Comparison of ENCODE assay signal across 9 cellular contexts in the genomic region with DNA sequence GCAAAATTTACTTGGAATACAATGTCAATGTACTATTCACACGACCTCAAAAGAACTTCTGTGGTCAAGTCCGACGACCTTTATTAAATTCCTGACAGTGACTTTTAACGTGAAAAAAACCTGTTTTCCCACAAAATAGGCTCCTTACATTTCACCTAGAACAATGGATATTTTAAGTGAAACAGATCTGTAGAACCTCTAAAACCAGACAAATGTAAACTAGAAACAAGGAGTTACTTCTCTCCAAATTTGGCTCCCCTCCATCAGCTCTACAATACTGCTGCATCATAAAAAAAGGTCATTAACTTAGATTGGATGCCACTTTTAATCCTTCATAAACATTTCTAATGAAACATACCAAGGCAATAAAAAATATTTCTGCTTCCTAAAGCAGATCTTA. TPM values are rescaled to one million over a fixed set of nuclear protein-coding genes. Genes with fewer than 3 reads are reported as not detected.
DNase-seq lines count a peak whose midpoint lies in the region; ATAC-seq and TF ChIP-seq lines count a peak whose summit lies in the region.
"Had no signal": no experiment of that assay in that cellular context is flagged by ENCODE, and none has a peak within 500 bp of the region (broad histone marks: within the 10 kb centered on the region; RNA-seq: fewer than 3 reads in every experiment).

No MANE protein-coding gene starts in this region.

- no peaks in the 10 kb centered on the region for H3K36me3 ChIP-seq in SU-DHL-6 (ENCODE audit: low read length)

- peaks cover 12% of the 10 kb centered on the region for H3F3A ChIP-seq in SU-DHL-6 (ENCODE audit: insufficient read depth)

- H3K36me3 Mint-ChIP-seq in activated CD4-positive, alpha-beta T cell treated with anti-CD3 and anti-CD28 coated beads for 36 hours (ENCODE audit: low read depth) = peaks cover 2% of the 10 kb centered on the region
- peaks cover 6% of the 10 kb centered on the region for H3K36me3 Mint-ChIP-seq in stimulated activated memory B cell treated with anti-CD40 and anti-IgM and Interleukin-4, amounts not matched to agents 10 μg/mL and 1 μg/mL and 100 μg/mL, for 72 hours

- H4K20me1 ChIP-seq in SU-DHL-6 (ENCODE audit: low read depth, low read length) = no peaks in the 10 kb centered on the region

- H3K9ac ChIP-seq in SU-DHL-6 (ENCODE audit: low read length) = peak overlapping the region; percentile 70

- H3K4me2 ChIP-seq in SU-DHL-6 (ENCODE audit: low read depth, low read length, poor library complexity, severe bottlenecking) = peak overlapping the region; percentile 91

- H3K27me3 Mint-ChIP-seq in activated CD4-positive, alpha-beta T cell treated with anti-CD3 and anti-CD28 coated beads for 36 hours = no peaks in the 10 kb centered on the region
- no peaks in the 10 kb centered on the region for H3K27me3 Mint-ChIP-seq in stimulated activated memory B cell treated with anti-CD40 and anti-IgM and Interleukin-4, amounts not matched to agents 10 μg/mL and 1 μg/mL and 100 μg/mL, for 72 hours

- peaks cover 40% of the 10 kb centered on the region for H3K79me2 ChIP-seq in SU-DHL-6 (ENCODE audit: insufficient read depth, low read length)

- no peak for ATAC-seq in activated CD4-positive, alpha-beta T cell treated with anti-CD3 and anti-CD28 coated beads for 36 hours
- ATAC-seq in foreskin keratinocyte = no peak
- no peak for ATAC-seq in stimulated activated memory B cell treated with anti-CD40 and anti-IgM and Interleukin-4, amounts not matched to agents 10 μg/mL and 1 μg/mL and 100 μg/mL, for 72 hours
- ATAC-seq in HG03196 (IDR thresholded peaks at IDR 0.05; ENCODE audit: unreplicated experiment) = no peak

- no peak overlapping the region for H2AFZ ChIP-seq in SU-DHL-6 (ENCODE audit: low read depth, low read length, severe bottlenecking)

- CTCF ChIA-PET in activated CD4-positive, alpha-beta T cell treated with anti-CD3 and anti-CD28 coated beads for 36 hours (lab: Charles Lee) = interaction anchor here (0.9 to 1.6 kb wide), 6 partner anchors 8 to 49 kb away, joined by 3 to 4 read pairs (median 3); a partner anchor contains a TSS

- no peaks in the 10 kb centered on the region for H3K9me3 Mint-ChIP-seq in activated CD4-positive, alpha-beta T cell treated with anti-CD3 and anti-CD28 coated beads for 36 hours (ENCODE audit: low read depth)
- H3K9me3 Mint-ChIP-seq in stimulated activated memory B cell treated with anti-CD40 and anti-IgM and Interleukin-4, amounts not matched to agents 10 μg/mL and 1 μg/mL and 100 μg/mL, for 72 hours = no peaks in the 10 kb centered on the region

- H3K9me2 ChIP-seq in SU-DHL-6 (replicated peaks; ENCODE audit: insufficient read depth, low read length) = no peaks in the 10 kb centered on the region

- H3K27ac Mint-ChIP-seq in activated CD4-positive, alpha-beta T cell treated with anti-CD3 and anti-CD28 coated beads for 36 hours = peak overlapping the region; percentile 11
- H3K27ac Mint-ChIP-seq in stimulated activated memory B cell treated with anti-CD40 and anti-IgM and Interleukin-4, amounts not matched to agents 10 μg/mL and 1 μg/mL and 100 μg/mL, for 72 hours = peak overlapping the region; percentile 92

- H3K9me3 ChIP-seq in SU-DHL-6 (ENCODE audit: insufficient read depth, low read length) = no peaks in the 10 kb centered on the region

- peak overlapping the region; percentile 79 for H3K4me3 ChIP-seq in SU-DHL-6 (ENCODE audit: insufficient read depth, low read length, poor library complexity, severe bottlenecking)

- TF ChIP-seq CTCF in SU-DHL-6 (IDR thresholded peaks at IDR 0.05; ENCODE audit: insufficient read depth, low read length, poor library complexity, severe bottlenecking) (no peak), foreskin keratinocyte (conservative IDR thresholded peaks at IDR 0.05) (no peak)

- H3K4me1 Mint-ChIP-seq in activated CD4-positive, alpha-beta T cell treated with anti-CD3 and anti-CD28 coated beads for 36 hours = peaks cover 47% of the 10 kb centered on the region
- H3K4me1 Mint-ChIP-seq in stimulated activated memory B cell treated with anti-CD40 and anti-IgM and Interleukin-4, amounts not matched to agents 10 μg/mL and 1 μg/mL and 100 μg/mL, for 72 hours = peaks cover 21% of the 10 kb centered on the region

- H3K4me1 ChIP-seq in foreskin keratinocyte = no peaks in the 10 kb centered on the region

- DNase-seq in activated CD4-positive, alpha-beta T cell treated with anti-CD3 and anti-CD28 coated beads for 36 hours = no peak
- no peak for DNase-seq in activated CD4-positive, alpha-beta T cell treated with anti-CD3 and anti-CD28 coated beads for 1 hour
- no peak for DNase-seq in foreskin keratinocyte
- DNase-seq in NCI-H345 treated with DMSO at 0.1 percent for 48 hours (lab: John Stamatoyannopoulos, UW; ENCODE audit: unreplicated experiment) = no peak
- no peak for DNase-seq in amniotic stem cell (lab: John Stamatoyannopoulos, UW)
- DNase-seq: NCI-H2171 had no signal

- H3K27me3 ChIP-seq in SU-DHL-6 (ENCODE audit: low read length) (no peaks in the 10 kb centered on the region), foreskin keratinocyte (no peaks in the 10 kb centered on the region)

- H3K27ac ChIP-seq in SU-DHL-6 (ENCODE audit: low read depth, low read length) (no peak overlapping the region), foreskin keratinocyte (peak overlapping the region; percentile 91)

- H3K4me3 Mint-ChIP-seq in activated CD4-positive, alpha-beta T cell treated with anti-CD3 and anti-CD28 coated beads for 36 hours = peak overlapping the region; percentile 92
- H3K4me3 Mint-ChIP-seq in stimulated activated memory B cell treated with anti-CD40 and anti-IgM and Interleukin-4, amounts not matched to agents 10 μg/mL and 1 μg/mL and 100 μg/mL, for 72 hours = no peak overlapping the region

- intact Hi-C loops in activated CD4-positive, alpha-beta T cell treated with anti-CD3 and anti-CD28 coated beads for 36 hours (cut with DNase I, micrococcal nuclease) = loop anchor here (5.0 to 10.0 kb wide), 4 partner anchors 436 to 1129 kb away; a partner anchor contains a TSS

- POLR2A ChIA-PET in activated CD4-positive, alpha-beta T cell treated with anti-CD3 and anti-CD28 coated beads for 36 hours (lab: Charles Lee) = no interaction called here

RNA-seq across cellular contexts. Expression of a gene that starts 1.2 kb away (rescaled TPM):
- 10 to 100 TPM in 1 of 2 experiments, 1 to 10 TPM in 1; 9.5 to 12.2 TPM for total RNA-seq in activated CD4-positive, alpha-beta T cell treated with anti-CD3 and anti-CD28 coated beads for 36 hours
- 10.3 and 11.1 TPM in 2 replicates for total RNA-seq in foreskin keratinocyte
- polyA plus RNA-seq in foreskin keratinocyte = 3.4 and 3.7 TPM in 2 replicates

RNA-seq across cellular contexts. Expression of a gene that starts 9.2 kb away (rescaled TPM):
- 10 to 100 TPM; 21.2 to 22.0 TPM for total RNA-seq in activated CD4-positive, alpha-beta T cell treated with anti-CD3 and anti-CD28 coated beads for 36 hours
- 21.3 and 24.5 TPM in 2 replicates for total RNA-seq in foreskin keratinocyte
- polyA plus RNA-seq in foreskin keratinocyte = 4.8 and 5.4 TPM in 2 replicates
